Comparison of ENCODE assay signal across 22 cellular contexts in genomic region chr12:65450610-65451009, GRCh38.
"Had no signal": no experiment of that assay in that cellular context is flagged by ENCODE, and none has a peak within 500 bp of the region (broad histone marks: within the 10 kb centered on the region; RNA-seq: fewer than 3 reads in every experiment).

No MANE protein-coding gene starts in this region.

- ATAC-seq: activated T-helper 17 cell treated with anti-CD3 and anti-CD28 coated beads, Interleukin-2, amount 50 U/mL, for 72 hours; heart left ventricle; left lobe of liver; lower lobe of right lung; naive thymus-derived CD4-positive, alpha-beta T cell; stimulated activated naive B cell treated with anti-CD40 and anti-IgM and Interleukin-4, amounts not matched to agents 10 μg/mL and 1 μg/mL and 100 μg/mL, for 72 hours had no signal

- H3K36me3 ChIP-seq: breast epithelium, uterus had no signal

- H3K4me1 ChIP-seq: breast epithelium, lower lobe of right lung, testis had no signal

- H3K9me3 ChIP-seq: breast epithelium, heart left ventricle, lower lobe of right lung, sigmoid colon, testis, uterus had no signal

- FAIRE-seq: astrocyte had no signal

- DNase-seq: activated CD4-positive, alpha-beta T cell treated with anti-CD3 and anti-CD28 coated beads for 1 hour; activated naive CD4-positive, alpha-beta T cell; activated naive CD8-positive, alpha-beta T cell treated with anti-CD3 and anti-CD28 coated beads for 36 hours; activated T-cell treated with anti-CD3 and anti-CD28 coated beads, Interleukin-2, amount 50 U/mL, for 24 hours; cortex of kidney; endodermal cell; heart left ventricle; islet precursor cell; lower lobe of right lung; naive thymus-derived CD4-positive, alpha-beta T cell; retina; sigmoid colon; stimulated activated CD4-positive, alpha-beta T cell treated with anti-CD3 and anti-CD28 coated beads, Interleukin-2, amount 100 ng/mL, for 48 hours; stimulated activated CD8-positive, alpha-beta memory T cell treated with anti-CD3 and anti-CD28 coated beads, Interleukin-4, amount 100 ng/mL, for 48 hours; stimulated activated naive B cell treated with anti-CD40 and anti-IgM and Interleukin-4, amounts not matched to agents 10 μg/mL and 1 μg/mL and 100 μg/mL, for 72 hours; testis; trophoblast cell; uterus had no signal

- H3K27me3 ChIP-seq: breast epithelium, heart left ventricle, sigmoid colon, testis, uterus had no signal

- H3K4me3 ChIP-seq: breast epithelium, heart left ventricle, lower lobe of right lung, sigmoid colon, testis, uterus had no signal

- H3K27ac ChIP-seq: breast epithelium, heart left ventricle, lower lobe of right lung, sigmoid colon, testis, uterus had no signal
